ENCODE assay signal across 1 cellular context in genomic region chr22:31064369-31064768, GRCh38.
TF ChIP-seq lines count a peak whose summit lies in the region.

No MANE protein-coding gene starts in this region.

TF ChIP-seq in HEK293, 187 proteins besides CTCF, POLR2A, EP300 and RAD21:
- no peak for TF ChIP-seq BCL6B (tag by site-specific recombination; IDR thresholded peaks at IDR 0.05)
- TF ChIP-seq ZNF335 (tag by site-specific recombination; conservative IDR thresholded peaks at IDR 0.05): peak; percentile 18; the same call in 1 of the 2 replicates
- TF ChIP-seq PRDM10 (tag by site-specific recombination; IDR thresholded peaks at IDR 0.05): 0 out of 2 replicates have a peak, but pooled peaks have one; percentile 2
